In genomic region chr9:81848472-81848871, GRCh38 we compare ENCODE assay signal across 9 cellular contexts.
A peak's percentile ranks its signal among the peaks of the same experiment; 100 is the strongest.
DNase-seq lines count a peak whose midpoint lies in the region; ATAC-seq, FAIRE-seq and TF ChIP-seq lines count a peak whose summit lies in the region.
"Had no signal": no experiment of that assay in that cellular context is flagged by ENCODE, and none has a peak within 500 bp of the region (broad histone marks: within the 10 kb centered on the region; RNA-seq: fewer than 3 reads in every experiment).

No MANE protein-coding gene starts in this region.

- H3K27me3 ChIP-seq in SJSA1 (replicated peaks) (no peaks in the 10 kb centered on the region), stomach (no peaks in the 10 kb centered on the region)

- intact Hi-C loops in stomach (cut with DNase I; ENCODE audit: low total_unique reads): no loop called here
- intact Hi-C loops in lower leg skin (cut with DNase I; ENCODE audit: low total_unique reads): no loop called here

- no peaks in the 10 kb centered on the region for H3K36me3 ChIP-seq in SJSA1
- no peaks in the 10 kb centered on the region for H3K36me3 ChIP-seq in stomach

- H3K9me3 ChIP-seq in SJSA1 (replicated peaks) (no peaks in the 10 kb centered on the region), stomach (no peaks in the 10 kb centered on the region)

- no peak overlapping the region for H3K4me3 ChIP-seq in SJSA1
- H3K4me3 ChIP-seq in stomach: no peak overlapping the region
- H3K4me3 ChIP-seq in lower leg skin (ENCODE audit: low read depth, poor library complexity, severe bottlenecking): no peak overlapping the region

- DNase-seq in H54 (ENCODE audit: insufficient read length, low spot score): no peak
- peak in 1 of 2 experiments; percentile 44 for DNase-seq in SJSA1 (ENCODE audit: low read depth in 1 of 2, low spot score in 2 of 2)
- DNase-seq in frontal cortex (ENCODE audit: low spot score in 2 of 2): peak in 1 of 2 donors; percentile 35
- DNase-seq in stomach: no peak
- no peak for DNase-seq in activated naive CD4-positive, alpha-beta T cell treated with anti-CD3 and anti-CD28 coated beads, Interleukin-2, amount 50 U/mL, for 16 hours
- DNase-seq in lower leg skin (ENCODE audit: low spot score in 2 of 2): no peak
- DNase-seq in NCI-H1417 treated with DMSO at 0.1 percent for 48 hours (lab: John Stamatoyannopoulos, UW): no peak
- DNase-seq: activated CD8-positive, alpha-beta memory T cell treated with anti-CD3 and anti-CD28 coated beads, Interleukin-2, amount 50 U/mL, for 48 hours had no signal

- no peak for TF ChIP-seq EP300 in stomach (IDR thresholded peaks at IDR 0.05)

- H3K27ac ChIP-seq in SJSA1 (peak overlapping the region; percentile 27; the same call in 1 of the 2 replicates), stomach (no peak overlapping the region)

- 4 to 12% (median 10%) methylated on average over 2 of the region's 2 CpGs for WGBS in stomach, 5 donors
- WGBS in lower leg skin, 2 donors: 27 to 31% methylated on average over 2 of the region's 2 CpGs

- no peak for ATAC-seq in HG02981 (IDR thresholded peaks at IDR 0.05; ENCODE audit: unreplicated experiment)

- peaks cover 28% of the 10 kb centered on the region for H3K4me1 ChIP-seq in SJSA1 (replicated peaks)
- H3K4me1 ChIP-seq in stomach: peaks cover 0 to 8% (median 4%) of the 10 kb centered on the region in 4 donors

- FAIRE-seq in H54 (lab: Jason Lieb, UNC) (peak; percentile 55), frontal cortex (lab: Jason Lieb, UNC) (peak; percentile 84)

- TF ChIP-seq CTCF in stomach (IDR thresholded peaks at IDR 0.05): peak in 5 of 7 experiments; percentile 7 to 60 (median 43)
- TF ChIP-seq CTCF in lower leg skin (IDR thresholded peaks at IDR 0.05): no peak

- TF ChIP-seq POLR2A in H54 (IDR thresholded peaks at IDR 0.05; ENCODE audit: low read depth, low read length) (no peak), stomach (IDR thresholded peaks at IDR 0.05) (no peak), lower leg skin (IDR thresholded peaks at IDR 0.05) (no peak)

Comparison
In these comparisons a context has a peak if more than half of its experiments do, and no peak if none do; other contexts are left out.
1. CTCF ChIP-seq: peak in stomach (5 of 7); none in lower leg skin (0 of 3).